10 cellular contexts compared by ENCODE assay signal in genomic region chr19:53871448-53871847, GRCh38. TPM values are rescaled to one million over a fixed set of nuclear protein-coding genes. Genes with fewer than 3 reads are reported as not detected.
A peak's percentile ranks its signal among the peaks of the same experiment; 100 is the strongest.
DNase-seq lines count a peak whose midpoint lies in the region; ATAC-seq and TF ChIP-seq lines count a peak whose summit lies in the region.
"Had no signal": no experiment of that assay in that cellular context is flagged by ENCODE, and none has a peak within 500 bp of the region (broad histone marks: within the 10 kb centered on the region; RNA-seq: fewer than 3 reads in every experiment).

No MANE protein-coding gene starts in this region.

- H3K36me3 Mint-ChIP-seq in CD14-positive monocyte (peaks cover 42 to 59% of the 10 kb centered on the region in 2 donors), IgD-negative memory B cell (peaks cover 22% of the 10 kb centered on the region), naive B cell (peaks cover 21 to 34% of the 10 kb centered on the region in 2 donors)
- H3K36me3 Mint-ChIP-seq in activated T-helper 1 cell treated with anti-CD3 and anti-CD28 coated beads, Interleukin-12 subunit alpha, Interleukin-12 subunit beta, Interleukin-2, Interleukin-4 antibody, amounts not matched to agents 30 ng/mL and 10 ng/mL and 1 ng/mL, durations not matched to agents 14 hours and 24 hours and 36 hours (ENCODE audit: low read depth): peaks cover 33% of the 10 kb centered on the region

- H3K9me2 ChIP-seq in SK-N-SH: no peaks in the 10 kb centered on the region

- no peak for DNase-seq in CD14-positive monocyte (ENCODE audit: low spot score)
- no peak for DNase-seq in activated T-helper 1 cell treated with anti-CD3 and anti-CD28 coated beads, Interleukin-12 subunit alpha, Interleukin-12 subunit beta, Interleukin-2, Interleukin-4 antibody, amounts not matched to agents 30 ng/mL and 10 ng/mL and 1 ng/mL, durations not matched to agents 14 hours and 24 hours and 36 hours (ENCODE audit: low spot score)
- peak; percentile 65 for DNase-seq in naive B cell
- DNase-seq in NCI-H226: no peak
- DNase-seq in SK-N-SH: no peak
- no peak for DNase-seq in posterior vena cava (ENCODE audit: low spot score)

- peaks cover 43% of the 10 kb centered on the region for H4K20me1 ChIP-seq in SK-N-SH (ENCODE audit: insufficient read depth)

- H3K27ac Mint-ChIP-seq in CD14-positive monocyte (peak overlapping the region; percentile 91 to 97 (median 96)), IgD-negative memory B cell (peak overlapping the region; percentile 92), naive B cell (peak overlapping the region; percentile 95 to 100 (median 96))
- H3K27ac Mint-ChIP-seq in activated T-helper 1 cell treated with anti-CD3 and anti-CD28 coated beads, Interleukin-12 subunit alpha, Interleukin-12 subunit beta, Interleukin-2, Interleukin-4 antibody, amounts not matched to agents 30 ng/mL and 10 ng/mL and 1 ng/mL, durations not matched to agents 14 hours and 24 hours and 36 hours: peak overlapping the region; percentile 76

- H3K27me3 Mint-ChIP-seq in CD14-positive monocyte (ENCODE audit: low read depth in 3 of 3) (peaks cover 0 to 17% (median 2%) of the 10 kb centered on the region in 3 donors), IgD-negative memory B cell (peaks cover 1% of the 10 kb centered on the region), naive B cell (peaks cover 0 to 8% (median 0%) of the 10 kb centered on the region in 3 donors)
- no peaks in the 10 kb centered on the region for H3K27me3 Mint-ChIP-seq in activated T-helper 1 cell treated with anti-CD3 and anti-CD28 coated beads, Interleukin-12 subunit alpha, Interleukin-12 subunit beta, Interleukin-2, Interleukin-4 antibody, amounts not matched to agents 30 ng/mL and 10 ng/mL and 1 ng/mL, durations not matched to agents 14 hours and 24 hours and 36 hours (ENCODE audit: insufficient read depth)

- H3K4me2 ChIP-seq in SK-N-SH: no peak overlapping the region

- peaks cover 19% of the 10 kb centered on the region for H3F3A ChIP-seq in SK-N-SH (replicated peaks; ENCODE audit: insufficient read depth)

- POLR2A ChIA-PET in SK-N-SH (lab: Yijun Ruan, JAX): interaction anchor here (1.5 kb wide), 1 partner anchor 8 kb away, joined by 6 read pairs; no protein-coding TSS in a partner anchor

- H3K36me3 ChIP-seq in SK-N-SH (replicated peaks in 1 of 2; ENCODE audit: control insufficient read depth in 1 of 2, insufficient read depth in 2 of 2, low read length in 1 of 2): peaks cover 17 to 22% of the 10 kb centered on the region in 2 experiments

- CTCF ChIA-PET in SK-N-SH (lab: Yijun Ruan, JAX): interaction anchor here (0.9 to 1.4 kb wide), 3 partner anchors 18 to 152 kb away, joined by 3 to 5 read pairs (median 4); no protein-coding TSS in a partner anchor

- no peak overlapping the region for H3K9ac ChIP-seq in SK-N-SH

- TF ChIP-seq EP300 in SK-N-SH (IDR thresholded peaks at IDR 0.05; ENCODE audit: borderline replicate concordance in 1 of 2, low read depth in 1 of 2, low read length in 1 of 2): no peak

- H3K27ac ChIP-seq in SK-N-SH (ENCODE audit: low read depth in 2 of 2, low read length in 1 of 2): no peak overlapping the region

- peaks cover 42% of the 10 kb centered on the region for H3K79me2 ChIP-seq in SK-N-SH (ENCODE audit: insufficient read depth)

- ATAC-seq in naive B cell (ENCODE audit: low read depth in 2 of 2): peak; percentile 9 to 10
- no peak for ATAC-seq in HG02885 (IDR thresholded peaks at IDR 0.05; ENCODE audit: poor library complexity, unreplicated experiment)
- ATAC-seq: HCT116 had no signal

- no peaks in the 10 kb centered on the region for H3K9me3 ChIP-seq in SK-N-SH

- TF ChIP-seq CTCF in CD14-positive monocyte (IDR thresholded peaks at IDR 0.05): no peak
- TF ChIP-seq CTCF in SK-N-SH (IDR thresholded peaks at IDR 0.05): no peak

- H3K9me3 Mint-ChIP-seq in CD14-positive monocyte (peaks cover 0 to 13% (median 0%) of the 10 kb centered on the region in 7 donors), IgD-negative memory B cell (peaks cover 0 to 4% (median 3%) of the 10 kb centered on the region in 3 donors), naive B cell (peaks cover 0 to 6% (median 0%) of the 10 kb centered on the region in 7 donors)
- no peaks in the 10 kb centered on the region for H3K9me3 Mint-ChIP-seq in activated T-helper 1 cell treated with anti-CD3 and anti-CD28 coated beads, Interleukin-12 subunit alpha, Interleukin-12 subunit beta, Interleukin-2, Interleukin-4 antibody, amounts not matched to agents 30 ng/mL and 10 ng/mL and 1 ng/mL, durations not matched to agents 14 hours and 24 hours and 36 hours

- intact Hi-C loops in CD14-positive monocyte (cut with micrococcal nuclease): loop anchor here (5.0 to 10.0 kb wide), 3 partner anchors 47 to 153 kb away; partner anchors contain the start of gene NLRP12 (in 2 of the 2)
- intact Hi-C loops in activated T-helper 1 cell treated with anti-CD3 and anti-CD28 coated beads, Interleukin-12 subunit alpha, Interleukin-12 subunit beta, Interleukin-2, Interleukin-4 antibody, amounts not matched to agents 30 ng/mL and 10 ng/mL and 1 ng/mL, durations not matched to agents 14 hours and 24 hours and 36 hours (cut with micrococcal nuclease): no loop called here
- intact Hi-C loops in posterior vena cava (cut with DNase I): no loop called here

- peaks cover 5 to 11% of the 10 kb centered on the region in 2 experiments; a peak in 2 of 4 replicates for H3K4me1 ChIP-seq in SK-N-SH (ENCODE audit: control insufficient read depth in 1 of 2, insufficient read depth in 2 of 2, low read depth in 1 of 2, low read length in 1 of 2)

- H3K27me3 ChIP-seq in SK-N-SH (ENCODE audit: insufficient read depth): no peaks in the 10 kb centered on the region

- H3K4me3 Mint-ChIP-seq in CD14-positive monocyte (peak overlapping the region; percentile 84 to 90), IgD-negative memory B cell (peak overlapping the region; percentile 22 to 88 (median 84)), naive B cell (peak overlapping the region; percentile 60 to 93 (median 82))
- H3K4me3 Mint-ChIP-seq in activated T-helper 1 cell treated with anti-CD3 and anti-CD28 coated beads, Interleukin-12 subunit alpha, Interleukin-12 subunit beta, Interleukin-2, Interleukin-4 antibody, amounts not matched to agents 30 ng/mL and 10 ng/mL and 1 ng/mL, durations not matched to agents 14 hours and 24 hours and 36 hours: peak overlapping the region; percentile 82

- H2AFZ ChIP-seq in SK-N-SH (ENCODE audit: low read depth): no peak overlapping the region

- no peak for TF ChIP-seq RAD21 in SK-N-SH (IDR thresholded peaks at IDR 0.05; ENCODE audit: low read length)

- H3K4me3 ChIP-seq in SK-N-SH (ENCODE audit: low read depth in 2 of 2, low read length in 1 of 2): no peak overlapping the region

- peaks cover 67% of the 10 kb centered on the region for H3K4me1 Mint-ChIP-seq in CD14-positive monocyte
- peaks cover 22 to 43% (median 29%) of the 10 kb centered on the region in 3 donors for H3K4me1 Mint-ChIP-seq in IgD-negative memory B cell
- H3K4me1 Mint-ChIP-seq in activated T-helper 1 cell treated with anti-CD3 and anti-CD28 coated beads, Interleukin-12 subunit alpha, Interleukin-12 subunit beta, Interleukin-2, Interleukin-4 antibody, amounts not matched to agents 30 ng/mL and 10 ng/mL and 1 ng/mL, durations not matched to agents 14 hours and 24 hours and 36 hours (ENCODE audit: low read depth): peaks cover 71% of the 10 kb centered on the region
- peaks cover 47 to 83% (median 71%) of the 10 kb centered on the region in 3 donors for H3K4me1 Mint-ChIP-seq in naive B cell

- 91% methylated on average over 7 of the region's 7 CpGs for WGBS in SK-N-SH (ENCODE audit: low lambda C conversion rate)

RNA-seq across cellular contexts. Expression of gene MYADM, which starts 3.8 kb away (rescaled TPM):
- polyA plus RNA-seq in CD14-positive monocyte (100 to 1,000 TPM; 254 to 310 TPM), IgD-negative memory B cell (47.0 TPM), naive B cell (ENCODE audit: low read depth in 6 of 6) (10 to 100 TPM; 13.8 to 56.4 (median 34.9) TPM), SK-N-SH (2012; rRNA removed) (28.3 and 38.7 TPM in 2 replicates)
- total RNA-seq in activated T-helper 1 cell treated with anti-CD3 and anti-CD28 coated beads, Interleukin-12 subunit alpha, Interleukin-12 subunit beta, Interleukin-2, Interleukin-4 antibody, amounts not matched to agents 30 ng/mL and 10 ng/mL and 1 ng/mL, durations not matched to agents 14 hours and 24 hours and 36 hours: 58.8 and 63.1 TPM in 2 replicates
- polyA plus RNA-seq in SK-N-SH (2012; cell fraction: cytosol; rRNA removed): 23.0 and 25.4 TPM in 2 replicates
- polyA plus RNA-seq in SK-N-SH (2012; cell fraction: nucleus; rRNA removed): 49.8 and 50.7 TPM in 2 replicates
- 100 to 1,000 TPM; 360 to 372 TPM for total RNA-seq in posterior vena cava

RNA-seq across cellular contexts. Expression of gene PRKCG, which starts 10.5 kb away (rescaled TPM):
- polyA plus RNA-seq in CD14-positive monocyte (not detected), IgD-negative memory B cell (not detected), naive B cell (ENCODE audit: low read depth in 6 of 6) (under 1 TPM in 2 of 6 donors, not detected in 4; 0.31 to 0.35 TPM), SK-N-SH (2012; rRNA removed) (0.08 and 0.26 TPM in 2 replicates)
- total RNA-seq in activated T-helper 1 cell treated with anti-CD3 and anti-CD28 coated beads, Interleukin-12 subunit alpha, Interleukin-12 subunit beta, Interleukin-2, Interleukin-4 antibody, amounts not matched to agents 30 ng/mL and 10 ng/mL and 1 ng/mL, durations not matched to agents 14 hours and 24 hours and 36 hours: not detected in 2 replicates
- polyA plus RNA-seq in SK-N-SH (2012; cell fraction: cytosol; rRNA removed): 0.03 and 0.07 TPM in 2 replicates
- polyA plus RNA-seq in SK-N-SH (2012; cell fraction: nucleus; rRNA removed): 1.2 and 1.4 TPM in 2 replicates
- under 1 TPM in 1 of 2 donors, not detected in 1; 0.48 TPM for total RNA-seq in posterior vena cava

RNA-seq across cellular contexts. Expression of gene CACNG7, which starts 37.6 kb away (rescaled TPM):
- polyA plus RNA-seq in CD14-positive monocyte (not detected), IgD-negative memory B cell (not detected), naive B cell (ENCODE audit: low read depth in 6 of 6) (not detected), SK-N-SH (2012; rRNA removed) (25.7 and 30.7 TPM in 2 replicates)
- not detected in 2 replicates for total RNA-seq in activated T-helper 1 cell treated with anti-CD3 and anti-CD28 coated beads, Interleukin-12 subunit alpha, Interleukin-12 subunit beta, Interleukin-2, Interleukin-4 antibody, amounts not matched to agents 30 ng/mL and 10 ng/mL and 1 ng/mL, durations not matched to agents 14 hours and 24 hours and 36 hours
- 18.5 and 29.5 TPM in 2 replicates for polyA plus RNA-seq in SK-N-SH (2012; cell fraction: cytosol; rRNA removed)
- 34.0 and 43.1 TPM in 2 replicates for polyA plus RNA-seq in SK-N-SH (2012; cell fraction: nucleus; rRNA removed)
- total RNA-seq in posterior vena cava: not detected
- polyA plus RNA-seq: esophagus had no signal

RNA-seq across cellular contexts. Expression of gene NLRP12, which starts 47.3 kb away (rescaled TPM):
- 10 to 100 TPM; 47.0 to 64.9 TPM for polyA plus RNA-seq in CD14-positive monocyte
- 0.15 TPM for polyA plus RNA-seq in IgD-negative memory B cell
- total RNA-seq in activated T-helper 1 cell treated with anti-CD3 and anti-CD28 coated beads, Interleukin-12 subunit alpha, Interleukin-12 subunit beta, Interleukin-2, Interleukin-4 antibody, amounts not matched to agents 30 ng/mL and 10 ng/mL and 1 ng/mL, durations not matched to agents 14 hours and 24 hours and 36 hours: not detected in 2 replicates
- polyA plus RNA-seq in naive B cell (ENCODE audit: low read depth in 6 of 6): under 1 TPM in 5 of 6 donors, not detected in 1; 0.06 to 0.13 (median 0.11) TPM
- 0.02 and 0.05 TPM in 2 replicates for polyA plus RNA-seq in SK-N-SH (2012; rRNA removed)
- 0.01 TPM in 2 replicates for polyA plus RNA-seq in SK-N-SH (2012; cell fraction: cytosol; rRNA removed)
- 0.05 TPM in 1 of 2 replicates, not detected in the other for polyA plus RNA-seq in SK-N-SH (2012; cell fraction: nucleus; rRNA removed)
- 1 to 10 TPM; 1.8 to 2.0 TPM for total RNA-seq in posterior vena cava

Comparison
In these comparisons a context has a peak if more than half of its experiments do, and no peak if none do; other contexts are left out.
1. RNA of gene CACNG7, which starts 37.6 kb away (polyA plus RNA-seq): 18.5 to 43.1 TPM in SK-N-SH; not detected in CD14-positive monocyte, not detected in IgD-negative memory B cell (single experiment) and not detected in naive B cell; every median in the first group is over 10 times any median in the second.
2. intact Hi-C loops: an anchor here in CD14-positive monocyte (5.0 to 10.0 kb wide); none called in activated T-helper 1 cell treated with anti-CD3 and anti-CD28 coated beads, Interleukin-12 subunit alpha, Interleukin-12 subunit beta, Interleukin-2, Interleukin-4 antibody, amounts not matched to agents 30 ng/mL and 10 ng/mL and 1 ng/mL, durations not matched to agents 14 hours and 24 hours and 36 hours and posterior vena cava.
3. Peak in every context shown above with its lines, with median percentiles within 50 percentile points of each other: H3K27ac Mint-ChIP-seq and H3K4me3 Mint-ChIP-seq.